8 cellular contexts compared by ENCODE assay signal in genomic region chr3:113210608-113211369, GRCh38. TPM values are rescaled to one million over a fixed set of nuclear protein-coding genes. Genes with fewer than 3 reads are reported as not detected.
A peak's percentile ranks its signal among the peaks of the same experiment; 100 is the strongest.
DNase-seq lines count a peak whose midpoint lies in the region; ATAC-seq and TF ChIP-seq lines count a peak whose summit lies in the region.

No MANE protein-coding gene starts in this region.

- H3K4me3 Mint-ChIP-seq in activated naive CD8-positive, alpha-beta T cell treated with anti-CD3 and anti-CD28 coated beads for 36 hours, result peak overlapping the region; percentile 80

- peak overlapping the region; percentile 84 for H3K4me2 ChIP-seq in hepatocyte

- intact Hi-C loops in sigmoid colon (cut with DNase I), result loop anchor here (2.0 to 5.0 kb wide), 2 partner anchors 62 to 307 kb away; partner anchors contain the start of gene SPICE1

- H4K20me1 ChIP-seq in hepatocyte (ENCODE audit: insufficient read depth, poor library complexity, severe bottlenecking), result no peaks in the 10 kb centered on the region

- no peak for TF ChIP-seq EP300 in sigmoid colon (IDR thresholded peaks at IDR 0.05)

- H3K27ac Mint-ChIP-seq in activated naive CD8-positive, alpha-beta T cell treated with anti-CD3 and anti-CD28 coated beads for 36 hours, result peak overlapping the region; percentile 25

- 5% methylated on average over 23 of the region's 24 CpGs for WGBS in hepatocyte (ENCODE audit: low lambda C conversion rate, missing lambda C conversion rate)
- WGBS in sigmoid colon, 2 donors, result 40 to 54% methylated on average over 24 of the region's 24 CpGs

- no peaks in the 10 kb centered on the region for H3K9me3 ChIP-seq in hepatocyte (ENCODE audit: low read depth)
- no peaks in the 10 kb centered on the region for H3K9me3 ChIP-seq in sigmoid colon

- H3K36me3 Mint-ChIP-seq in activated naive CD8-positive, alpha-beta T cell treated with anti-CD3 and anti-CD28 coated beads for 36 hours, result peaks cover 3% of the 10 kb centered on the region

- peaks cover 39% of the 10 kb centered on the region for H3K79me2 ChIP-seq in hepatocyte

- no peaks in the 10 kb centered on the region for H3K36me3 ChIP-seq in hepatocyte (replicated peaks; ENCODE audit: insufficient read depth, low read depth)
- no peaks in the 10 kb centered on the region for H3K36me3 ChIP-seq in sigmoid colon

- H2AFZ ChIP-seq in hepatocyte, result peak overlapping the region; percentile 91

- H3K27me3 Mint-ChIP-seq in activated naive CD8-positive, alpha-beta T cell treated with anti-CD3 and anti-CD28 coated beads for 36 hours, result peaks cover 86% of the 10 kb centered on the region

- H3K27ac ChIP-seq in hepatocyte (peak overlapping the region; percentile 98), sigmoid colon (peak overlapping the region; percentile 95 to 97 (median 96))

- DNase-seq in H4 (ENCODE audit: low spot score) (peak; percentile 23), hepatocyte (ENCODE audit: low spot score) (peak; percentile 58), sigmoid colon (peak; percentile 80), SW480 (ENCODE audit: low spot score) (no peak)
- DNase-seq in activated naive CD8-positive, alpha-beta T cell treated with anti-CD3 and anti-CD28 coated beads for 36 hours, result no peak
- DNase-seq in activated CD4-positive, alpha-beta T cell treated with anti-CD3 and anti-CD28 coated beads, Interleukin-2, amount 50 U/mL, for 1 hour, result no peak

- TF ChIP-seq CTCF in hepatocyte (IDR thresholded peaks at IDR 0.05; ENCODE audit: poor library complexity), result no peak
- no peak for TF ChIP-seq CTCF in sigmoid colon (IDR thresholded peaks at IDR 0.05)

- peak overlapping the region; percentile 90 for H3K4me3 ChIP-seq in hepatocyte
- H3K4me3 ChIP-seq in sigmoid colon, result peak overlapping the region; percentile 73 to 97 (median 91)

- no peaks in the 10 kb centered on the region for H3K9me3 Mint-ChIP-seq in activated naive CD8-positive, alpha-beta T cell treated with anti-CD3 and anti-CD28 coated beads for 36 hours

- no peak for TF ChIP-seq POLR2A in sigmoid colon (IDR thresholded peaks at IDR 0.05)

- H3K4me1 ChIP-seq in hepatocyte (ENCODE audit: insufficient read depth) (peaks cover 12% of the 10 kb centered on the region), sigmoid colon (peaks cover 0 to 47% (median 20%) of the 10 kb centered on the region in 4 donors)

- no peaks in the 10 kb centered on the region for H3K9me2 ChIP-seq in hepatocyte (replicated peaks; ENCODE audit: insufficient read depth)

- H3K27me3 ChIP-seq in hepatocyte (peaks cover 24% of the 10 kb centered on the region), sigmoid colon (no peaks in the 10 kb centered on the region)

- ATAC-seq in HG02870 (IDR thresholded peaks at IDR 0.05; ENCODE audit: unreplicated experiment), result no peak
- no peak for ATAC-seq in HG03442 (IDR thresholded peaks at IDR 0.05; ENCODE audit: unreplicated experiment)

- peaks cover 6% of the 10 kb centered on the region for H3K4me1 Mint-ChIP-seq in activated naive CD8-positive, alpha-beta T cell treated with anti-CD3 and anti-CD28 coated beads for 36 hours

RNA-seq across cellular contexts. Expression of gene BOC, which starts 0.6 kb away (rescaled TPM):
- total RNA-seq in H4 (2014; rRNA removed; shearing (Covaris generic)), result 3.7 and 8.0 TPM in 2 replicates
- under 1 TPM in 1 of 2 experiments, not detected in 1; 0.44 TPM for total RNA-seq in activated naive CD8-positive, alpha-beta T cell treated with anti-CD3 and anti-CD28 coated beads for 36 hours
- total RNA-seq in hepatocyte (17.9 and 20.4 TPM in 2 replicates), sigmoid colon (100 to 1,000 TPM in 2 of 4 donors, 10 to 100 TPM in 2; 80.3 to 122 (median 103) TPM)
- polyA plus RNA-seq in hepatocyte (24.0 and 28.2 TPM in 2 replicates), sigmoid colon (10 to 100 TPM in 1 of 3 donors, 1 to 10 TPM in 2; 1.6 to 10.6 (median 4.2) TPM)

Comparison
In these comparisons a context has a peak if more than half of its experiments do, and no peak if none do; other contexts are left out.
1. DNase-seq: peak in H4 (single experiment), hepatocyte (single experiment) and sigmoid colon (single experiment); none in activated naive CD8-positive, alpha-beta T cell treated with anti-CD3 and anti-CD28 coated beads for 36 hours (single experiment), SW480 (single experiment) and activated CD4-positive, alpha-beta T cell treated with anti-CD3 and anti-CD28 coated beads, Interleukin-2, amount 50 U/mL, for 1 hour (single experiment).